Comparison of ENCODE assay signal across 8 cellular contexts in genomic region chr19:48255376-48256303, GRCh38. TPM values are rescaled to one million over a fixed set of nuclear protein-coding genes. Genes with fewer than 3 reads are reported as not detected.
DNase-seq lines count a peak whose midpoint lies in the region; ATAC-seq and TF ChIP-seq lines count a peak whose summit lies in the region.

TSS of gene CARD8 (minus strand) at chr19:48255912. CDS start at chr19:48241020, 14,892 bp downstream.

- H3K4me1 ChIP-seq in uterus: peaks cover 0 to 4% of the 10 kb centered on the region in 2 donors

- peak within 1 kb of the TSS; percentile 92 to 93 for H3K27ac ChIP-seq in uterus

- intact Hi-C loops in uterus (cut with DNase I; ENCODE audit: low total_unique reads): no loop called here

- in situ Hi-C loops in astrocyte of the cerebellum (cut with HindIII; ENCODE audit: low sequenced_read_pairs): no loop called here

- DNase-seq in GM12865 (ENCODE audit: low read depth): peak; percentile 95
- DNase-seq in NCI-H1930 (lab: John Stamatoyannopoulos, UW): peak; percentile 81 to 83
- peak; percentile 73 for DNase-seq in T-helper 22 cell (ENCODE audit: low read depth)
- peak; percentile 76 for DNase-seq in astrocyte of the cerebellum (ENCODE audit: low read depth)
- peak; percentile 72 for DNase-seq in hepatic stellate cell (ENCODE audit: low spot score)
- DNase-seq in putamen (ENCODE audit: low spot score): peak; percentile 88
- DNase-seq in uterus: peak; percentile 74 to 85

- no peaks in the 10 kb centered on the region for H3K27me3 ChIP-seq in uterus

- peak in 1 of 2 donors; percentile 13 for TF ChIP-seq POLR2A in uterus (IDR thresholded peaks at IDR 0.05)

- H3K36me3 ChIP-seq in uterus: no peaks in the 10 kb centered on the region

- peak within 1 kb of the TSS; percentile 84 for H3K4me3 ChIP-seq in GM12865 (ENCODE audit: low read depth, low read length)
- H3K4me3 ChIP-seq in astrocyte of the cerebellum (ENCODE audit: low read depth, low read length): peak within 1 kb of the TSS; percentile 90
- H3K4me3 ChIP-seq in uterus: peak within 1 kb of the TSS; percentile 61 to 62

- peak; percentile 73 for ATAC-seq in HG02852 (IDR thresholded peaks at IDR 0.05; ENCODE audit: unreplicated experiment)

- H3K9me3 ChIP-seq in uterus: no peaks in the 10 kb centered on the region

- no peak for TF ChIP-seq CTCF in GM12865 (IDR thresholded peaks at IDR 0.05; ENCODE audit: insufficient read depth, low read depth, low read length, missing control alignments)
- TF ChIP-seq CTCF in astrocyte of the cerebellum (IDR thresholded peaks at IDR 0.05; ENCODE audit: low read depth, low read length, missing control alignments): peak; percentile 19
- peak in 2 of 4 experiments; percentile 9 to 30 for TF ChIP-seq CTCF in uterus (IDR thresholded peaks at IDR 0.05)

RNA-seq across cellular contexts. Expression of gene CARD8, which starts in this region (rescaled TPM):
- total RNA-seq in uterus: 10 to 100 TPM; 18.8 to 80.2 (median 53.0) TPM

Comparison
In these comparisons a context has a peak if more than half of its experiments do, and no peak if none do; other contexts are left out.
1. Peak in every context shown above with its lines: DNase-seq, ATAC-seq, H3K4me3 ChIP-seq and H3K27ac ChIP-seq.